13 cellular contexts compared by ENCODE assay signal in genomic region chr18:46332286-46332801, GRCh38.
DNase-seq lines count a peak whose midpoint lies in the region; ATAC-seq, FAIRE-seq and TF ChIP-seq lines count a peak whose summit lies in the region.
"Had no signal": no experiment of that assay in that cellular context is flagged by ENCODE, and none has a peak within 500 bp of the region (broad histone marks: within the 10 kb centered on the region; RNA-seq: fewer than 3 reads in every experiment).

No MANE protein-coding gene starts in this region.

- H3K9ac ChIP-seq in liver (ENCODE audit: low read depth in 1 of 2, low read length in 2 of 2) (no peak overlapping the region), HepG2 (ENCODE audit: insufficient read depth, low read depth, low read length) (no peak overlapping the region)

- no peak for FAIRE-seq in HepG2 (lab: Jason Lieb, UNC)
- FAIRE-seq: A549, HTR-8/SVneo had no signal

- no peak for ATAC-seq in HepG2

- H4K20me1 ChIP-seq in HepG2 (ENCODE audit: insufficient read depth, low read length): no peaks in the 10 kb centered on the region

- H3K27ac ChIP-seq in liver (ENCODE audit: low read depth in 1 of 2, low read length in 2 of 2): peak overlapping the region; percentile 81 to 92
- H3K27ac ChIP-seq in HepG2 (ENCODE audit: extremely low read length, insufficient read depth, low read length): no peak overlapping the region
- H3K27ac ChIP-seq: A549 had no signal

- H3K4me1 Mint-ChIP-seq in brain: peaks cover 42% of the 10 kb centered on the region
- H3K4me1 Mint-ChIP-seq in nephron progenitor cell: peaks cover 43% of the 10 kb centered on the region

- H3K4me2 ChIP-seq in HepG2 (ENCODE audit: low read depth, low read length): no peak overlapping the region

- in situ Hi-C loops in HepG2 (cut with HindIII; ENCODE audit: extremely low pct_ligation_motif_present, low pct_unique_long_range_greater_than_20kb): no loop called here

- no peaks in the 10 kb centered on the region for H3K36me3 ChIP-seq in liver (ENCODE audit: control insufficient read depth in 4 of 4, insufficient read depth in 3 of 4, low read depth in 1 of 4, low read length in 3 of 4)
- no peaks in the 10 kb centered on the region for H3K36me3 ChIP-seq in HepG2 (replicated peaks in 1 of 2; ENCODE audit: control insufficient read depth in 1 of 2, insufficient read depth in 2 of 2, low read length in 2 of 2)

- H2AFZ ChIP-seq in HepG2 (ENCODE audit: low read length): no peak overlapping the region

- H3K4me3 ChIP-seq in liver (ENCODE audit: low read depth in 1 of 3, low read length in 3 of 3) (no peak overlapping the region), HepG2 (replicated peaks in 1 of 3; ENCODE audit: insufficient read depth in 1 of 3, low read depth in 2 of 3, low read length in 3 of 3) (no peak overlapping the region)
- H3K4me3 ChIP-seq: A549 had no signal

- H3K27me3 Mint-ChIP-seq in brain (peaks cover 16% of the 10 kb centered on the region), nephron progenitor cell (ENCODE audit: low read depth, poor library complexity) (peaks cover 30% of the 10 kb centered on the region)

- 83% methylated on average over 6 of the region's 6 CpGs for WGBS in liver
- 8% methylated on average over 6 of the region's 6 CpGs for WGBS in HepG2 (ENCODE audit: low lambda C conversion rate)

- TF ChIP-seq CTCF in liver (IDR thresholded peaks at IDR 0.05; ENCODE audit: low read depth, low read length, missing input control) (no peak), HepG2 (CRISPR knock-in tag; IDR thresholded peaks at IDR 0.05) (no peak), brain (conservative IDR thresholded peaks at IDR 0.05) (no peak), nephron progenitor cell (IDR thresholded peaks at IDR 0.05) (no peak)

- H3K9me3 Mint-ChIP-seq in brain: peaks cover 0 to 10% (median 0%) of the 10 kb centered on the region in 5 experiments
- no peaks in the 10 kb centered on the region for H3K9me3 Mint-ChIP-seq in nephron progenitor cell

- no peaks in the 10 kb centered on the region for H3K36me3 Mint-ChIP-seq in brain
- H3K36me3 Mint-ChIP-seq in nephron progenitor cell (ENCODE audit: low read depth): no peaks in the 10 kb centered on the region
- H3K36me3 Mint-ChIP-seq: CD4-positive, CD25-positive, alpha-beta regulatory T cell had no signal

- no peak for TF ChIP-seq RAD21 in liver (IDR thresholded peaks at IDR 0.05)
- TF ChIP-seq RAD21 in HepG2 (CRISPR knock-in tag; IDR thresholded peaks at IDR 0.05): no peak

- no peak for TF ChIP-seq EP300 in HepG2 (IDR thresholded peaks at IDR 0.05; ENCODE audit: low read depth in 2 of 2, low read length in 2 of 2)
- TF ChIP-seq EP300 in HepG2 (CRISPR knock-in tag; IDR thresholded peaks at IDR 0.05; ENCODE audit: borderline replicate concordance): no peak

- no peak for DNase-seq in HepG2 (ENCODE audit: low spot score)
- no peak for DNase-seq in nephron progenitor cell
- DNase-seq in ureter (ENCODE audit: low spot score): no peak
- DNase-seq in posterior cingulate gyrus: no peak
- no peak for DNase-seq in NCI-H2196 (lab: John Stamatoyannopoulos, UW; ENCODE audit: unreplicated experiment)
- DNase-seq: GF-D8, GOT3, SHP77 had no signal

- H3K27me3 ChIP-seq in liver (ENCODE audit: control insufficient read depth in 4 of 4, insufficient read depth in 4 of 4, low read length in 3 of 4): no peaks in the 10 kb centered on the region
- peaks cover 1 to 47% of the 10 kb centered on the region in 2 experiments; a peak in 4 of 5 replicates for H3K27me3 ChIP-seq in HepG2 (ENCODE audit: control insufficient read depth in 1 of 2, insufficient read depth in 2 of 2, low read length in 2 of 2)

- intact Hi-C loops in HepG2 (cut with micrococcal nuclease; ENCODE audit: unreplicated experiment): no loop called here
- intact Hi-C loops in posterior cingulate gyrus (cut with DNase I): no loop called here

- CTCF ChIA-PET in HepG2 (lab: Yijun Ruan, JAX; ENCODE audit: low intra/inter-chr PET ratio, low total read pairs): no interaction called here

- BruUV-seq in HepG2 (replicated peaks; lab: Mats Ljungman, UMichigan): no TSS peak

- no peaks in the 10 kb centered on the region for H3K79me2 ChIP-seq in HepG2 (ENCODE audit: insufficient read depth, low read length)

- peak overlapping the region; percentile 88 to 91 (median 88) for H3K4me3 Mint-ChIP-seq in brain
- peak overlapping the region; percentile 85 for H3K4me3 Mint-ChIP-seq in nephron progenitor cell

- H3K27ac Mint-ChIP-seq in brain (peak overlapping the region; percentile 88 to 99 (median 97)), nephron progenitor cell (no peak overlapping the region)
- H3K27ac Mint-ChIP-seq: CD4-positive, CD25-positive, alpha-beta regulatory T cell had no signal

- no peak for TF ChIP-seq POLR2A in HepG2 (IDR thresholded peaks at IDR 0.05; ENCODE audit: insufficient read depth in 1 of 2, low read depth in 2 of 2, low read length in 2 of 2)

- POLR2A ChIA-PET in HepG2 (lab: Yijun Ruan, JAX): no interaction called here

- no peaks in the 10 kb centered on the region for H3K9me3 ChIP-seq in liver (ENCODE audit: control insufficient read depth in 4 of 4, low read length in 3 of 4)
- no peaks in the 10 kb centered on the region for H3K9me3 ChIP-seq in HepG2 (ENCODE audit: low read length)
- H3K9me3 ChIP-seq: A549 had no signal

- H3K4me1 ChIP-seq in liver (ENCODE audit: control insufficient read depth in 4 of 4, insufficient read depth in 4 of 4, low read length in 3 of 4) (peaks cover 6 to 55% (median 45%) of the 10 kb centered on the region in 4 donors), HepG2 (ENCODE audit: insufficient read depth, low read length) (0 out of 2 replicates have a peak, but pooled peaks cover 5% of the 10 kb centered on the region)
- H3K4me1 ChIP-seq: A549 had no signal

TF ChIP-seq in liver, 16 proteins besides CTCF, POLR2A, EP300 and RAD21:
- TF ChIP-seq RXRA (IDR thresholded peaks at IDR 0.05) (no peak), FOXA2 (IDR thresholded peaks at IDR 0.05) (no peak), YY1 (IDR thresholded peaks at IDR 0.05) (no peak), REST (IDR thresholded peaks at IDR 0.05) (no peak), FOXA1 (IDR thresholded peaks at IDR 0.05) (no peak)
- TF ChIP-seq, protein P1, sequence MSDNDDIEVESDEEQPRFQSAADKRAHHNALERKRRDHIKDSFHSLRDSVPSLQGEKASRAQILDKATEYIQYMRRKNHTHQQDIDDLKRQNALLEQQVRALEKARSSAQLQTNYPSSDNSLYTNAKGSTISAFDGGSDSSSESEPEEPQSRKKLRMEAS (IDR thresholded peaks at IDR 0.05): no peak

TF ChIP-seq in HepG2, 621 proteins besides CTCF, POLR2A, EP300 and RAD21:
- TF ChIP-seq ZNF574 (CRISPR knock-in tag; IDR thresholded peaks at IDR 0.05) (no peak), MAF1 (CRISPR knock-in tag; IDR thresholded peaks at IDR 0.05; ENCODE audit: borderline replicate concordance) (no peak), RXRB (CRISPR knock-in tag; IDR thresholded peaks at IDR 0.05; ENCODE audit: borderline replicate concordance) (no peak), RNF2 (conservative IDR thresholded peaks at IDR 0.05; ENCODE audit: low read depth) (no peak), KLF16 (CRISPR knock-in tag; IDR thresholded peaks at IDR 0.05) (no peak), NBN (conservative IDR thresholded peaks at IDR 0.05) (no peak), ZNF441 (CRISPR knock-in tag; IDR thresholded peaks at IDR 0.05; ENCODE audit: borderline replicate concordance) (no peak), ASH2L (IDR thresholded peaks at IDR 0.05; ENCODE audit: insufficient read length, low read depth, low read length) (no peak), ZNF546 (CRISPR knock-in tag; conservative IDR thresholded peaks at IDR 0.05) (no peak), PLRG1 (conservative IDR thresholded peaks at IDR 0.05) (no peak), TBP (CRISPR knock-in tag; IDR thresholded peaks at IDR 0.05) (no peak)
- TF ChIP-seq, protein P2, sequence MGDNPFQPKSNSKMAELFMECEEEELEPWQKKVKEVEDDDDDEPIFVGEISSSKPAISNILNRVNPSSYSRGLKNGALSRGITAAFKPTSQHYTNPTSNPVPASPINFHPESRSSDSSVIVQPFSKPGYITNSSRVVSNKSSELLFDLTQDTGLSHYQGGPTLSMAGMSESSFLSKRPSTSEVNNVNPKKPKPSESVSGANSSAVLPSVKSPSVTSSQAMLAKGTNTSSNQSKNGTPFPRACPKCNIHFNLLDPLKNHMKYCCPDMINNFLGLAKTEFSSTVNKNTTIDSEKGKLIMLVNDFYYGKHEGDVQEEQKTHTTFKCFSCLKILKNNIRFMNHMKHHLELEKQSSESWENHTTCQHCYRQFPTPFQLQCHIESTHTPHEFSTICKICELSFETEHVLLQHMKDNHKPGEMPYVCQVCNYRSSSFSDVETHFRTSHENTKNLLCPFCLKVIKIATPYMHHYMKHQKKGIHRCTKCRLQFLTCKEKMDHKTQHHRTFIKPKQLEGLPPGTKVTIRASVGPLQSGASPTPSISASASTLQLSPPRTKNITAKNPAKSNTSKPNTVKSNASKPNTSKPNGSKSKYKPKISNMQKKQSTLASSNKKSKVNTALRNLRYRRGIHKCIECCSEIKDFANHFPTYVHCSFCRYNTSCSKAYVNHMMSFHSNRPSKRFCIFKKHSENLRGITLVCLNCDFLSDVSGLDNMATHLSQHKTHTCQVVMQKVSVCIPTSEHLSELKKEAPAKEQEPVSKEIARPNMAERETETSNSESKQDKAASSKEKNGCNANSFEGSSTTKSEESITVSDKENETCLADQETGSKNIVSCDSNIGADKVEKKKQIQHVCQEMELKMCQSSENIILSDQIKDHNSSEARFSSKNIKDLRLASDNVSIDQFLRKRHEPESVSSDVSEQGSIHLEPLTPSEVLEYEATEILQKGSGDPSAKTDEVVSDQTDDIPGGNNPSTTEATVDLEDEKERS (CRISPR knock-in tag; IDR thresholded peaks at IDR 0.05): no peak
